8 cellular contexts compared by ENCODE assay signal in the genomic region with DNA sequence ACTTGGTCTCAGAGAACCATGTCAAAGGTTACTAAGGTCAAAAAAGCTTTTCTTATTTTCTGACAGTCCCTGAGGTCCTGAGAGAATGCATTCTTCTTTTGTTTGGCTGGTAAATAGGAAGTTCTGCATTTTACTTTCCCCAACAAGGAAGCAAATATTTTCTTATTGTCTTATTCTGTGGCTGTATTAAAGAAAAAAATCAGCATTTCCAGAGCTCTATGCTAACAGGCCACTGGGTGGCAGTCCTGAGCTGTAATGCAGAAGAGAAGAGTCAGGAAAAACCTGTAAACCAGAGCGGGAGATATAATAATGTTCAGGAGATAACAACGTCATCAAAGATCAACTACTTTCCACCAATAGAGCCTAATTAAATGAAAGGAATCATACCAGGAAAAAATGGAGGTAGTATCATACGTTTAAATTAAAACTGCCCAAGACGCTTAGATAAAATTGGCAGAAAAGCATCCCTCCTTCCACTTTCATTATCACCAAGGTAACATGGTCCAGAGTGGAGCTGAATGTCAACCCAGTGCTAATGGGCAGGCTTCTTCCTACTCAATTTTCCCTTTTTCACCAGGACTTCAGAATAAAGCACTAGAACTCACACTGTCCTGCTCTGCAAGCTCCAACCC. TPM values are rescaled to one million over a fixed set of nuclear protein-coding genes. Genes with fewer than 3 reads are reported as not detected.
A peak's percentile ranks its signal among the peaks of the same experiment; 100 is the strongest.
DNase-seq lines count a peak whose midpoint lies in the region; ATAC-seq and TF ChIP-seq lines count a peak whose summit lies in the region.

No MANE protein-coding gene starts in this region.

- no peaks in the 10 kb centered on the region for H3K9me3 Mint-ChIP-seq in CD8-positive, alpha-beta T cell

- no peaks in the 10 kb centered on the region for H3K27me3 ChIP-seq in CD8-positive, alpha-beta T cell (ENCODE audit: insufficient read depth, low read length)

- no peaks in the 10 kb centered on the region for H3K9me3 ChIP-seq in CD8-positive, alpha-beta T cell (ENCODE audit: low read length)

- peak overlapping the region; percentile 72 for H3K4me3 Mint-ChIP-seq in CD8-positive, alpha-beta T cell

- peaks cover 10% of the 10 kb centered on the region for H3K4me1 Mint-ChIP-seq in CD8-positive, alpha-beta T cell (ENCODE audit: low read depth)

- CTCF ChIA-PET in CD8-positive, alpha-beta T cell (lab: Charles Lee) = interaction anchor here (0.7 to 4.4 kb wide), 40 partner anchors 8 to 668 kb away, joined by 3 to 56 read pairs (median 5); no protein-coding TSS in a partner anchor

- peak; percentile 61 for ATAC-seq in CD8-positive, alpha-beta T cell
- ATAC-seq in HG03175 (IDR thresholded peaks at IDR 0.05; ENCODE audit: unreplicated experiment) (peak; percentile 43), HG02973 (IDR thresholded peaks at IDR 0.05; ENCODE audit: unreplicated experiment) (no peak)

- intact Hi-C loops in CD8-positive, alpha-beta T cell (cut with DNase I, micrococcal nuclease) = loop anchor here (1.0 to 5.0 kb wide), 5 partner anchors 44 to 494 kb away; no protein-coding TSS in a partner anchor

- H3K27me3 Mint-ChIP-seq in CD8-positive, alpha-beta T cell (ENCODE audit: low read depth) = peaks cover 7% of the 10 kb centered on the region

- POLR2A ChIA-PET in CD8-positive, alpha-beta T cell (lab: Charles Lee) = interaction anchor here (1.2 to 1.9 kb wide), 2 partner anchors 267 to 333 kb away, joined by 3 to 5 read pairs; no protein-coding TSS in a partner anchor

- H3K27ac Mint-ChIP-seq in CD8-positive, alpha-beta T cell = no peak overlapping the region

- H3K4me1 ChIP-seq in CD8-positive, alpha-beta T cell (ENCODE audit: insufficient read depth, low read length) = peaks cover 6% of the 10 kb centered on the region

- no peaks in the 10 kb centered on the region for H3K36me3 ChIP-seq in CD8-positive, alpha-beta T cell (ENCODE audit: insufficient read depth, low read length)

- no peak overlapping the region for H3K4me3 ChIP-seq in CD8-positive, alpha-beta T cell (ENCODE audit: low read depth, low read length)

- no peaks in the 10 kb centered on the region for H3K36me3 Mint-ChIP-seq in CD8-positive, alpha-beta T cell

- DNase-seq in CD8-positive, alpha-beta T cell = peak; percentile 19 to 73 (median 61)
- peak; percentile 85 for DNase-seq in NCI-H69 (lab: John Stamatoyannopoulos, UW)
- DNase-seq in activated CD4-positive, alpha-beta T cell treated with anti-CD3 and anti-CD28 coated beads, Interleukin-2, amount 50 U/mL, for 24 hours (ENCODE audit: low read depth in 1 of 2, low spot score in 1 of 2) = peak; percentile 13 to 50
- peak; percentile 30 to 72 for DNase-seq in dermis microvascular lymphatic vessel endothelial cell (ENCODE audit: low read depth in 2 of 2)
- peak; percentile 84 for DNase-seq in medulla oblongata (ENCODE audit: extremely low spot score)
- peak; percentile 43 for DNase-seq in stimulated activated CD8-positive, alpha-beta memory T cell treated with anti-CD3 and anti-CD28 coated beads, Interleukin-15, amount 100 ng/mL, for 1 hour (ENCODE audit: low read depth)

- peak; percentile 96 for TF ChIP-seq CTCF in CD8-positive, alpha-beta T cell (IDR thresholded peaks at IDR 0.05)

- no peak overlapping the region for H3K27ac ChIP-seq in CD8-positive, alpha-beta T cell (ENCODE audit: low read depth, low read length)

RNA-seq across cellular contexts. Expression of a gene that starts 55.6 kb away (rescaled TPM):
- total RNA-seq in CD8-positive, alpha-beta T cell = 1 to 10 TPM; 5.0 to 6.1 TPM
- total RNA-seq in dermis microvascular lymphatic vessel endothelial cell = 0.77 and 5.1 TPM in 2 replicates

Comparison
In these comparisons a context has a peak if more than half of its experiments do, and no peak if none do; other contexts are left out.
1. DNase-seq: peak in every context shown above with its lines; median percentile 85 in NCI-H69; 84 in medulla oblongata; 61 in CD8-positive, alpha-beta T cell; 51 in dermis microvascular lymphatic vessel endothelial cell; 43 in stimulated activated CD8-positive, alpha-beta memory T cell treated with anti-CD3 and anti-CD28 coated beads, Interleukin-15, amount 100 ng/mL, for 1 hour; 32 in activated CD4-positive, alpha-beta T cell treated with anti-CD3 and anti-CD28 coated beads, Interleukin-2, amount 50 U/mL, for 24 hours.